ENCODE assay signal across 1 cellular context in the genomic region with DNA sequence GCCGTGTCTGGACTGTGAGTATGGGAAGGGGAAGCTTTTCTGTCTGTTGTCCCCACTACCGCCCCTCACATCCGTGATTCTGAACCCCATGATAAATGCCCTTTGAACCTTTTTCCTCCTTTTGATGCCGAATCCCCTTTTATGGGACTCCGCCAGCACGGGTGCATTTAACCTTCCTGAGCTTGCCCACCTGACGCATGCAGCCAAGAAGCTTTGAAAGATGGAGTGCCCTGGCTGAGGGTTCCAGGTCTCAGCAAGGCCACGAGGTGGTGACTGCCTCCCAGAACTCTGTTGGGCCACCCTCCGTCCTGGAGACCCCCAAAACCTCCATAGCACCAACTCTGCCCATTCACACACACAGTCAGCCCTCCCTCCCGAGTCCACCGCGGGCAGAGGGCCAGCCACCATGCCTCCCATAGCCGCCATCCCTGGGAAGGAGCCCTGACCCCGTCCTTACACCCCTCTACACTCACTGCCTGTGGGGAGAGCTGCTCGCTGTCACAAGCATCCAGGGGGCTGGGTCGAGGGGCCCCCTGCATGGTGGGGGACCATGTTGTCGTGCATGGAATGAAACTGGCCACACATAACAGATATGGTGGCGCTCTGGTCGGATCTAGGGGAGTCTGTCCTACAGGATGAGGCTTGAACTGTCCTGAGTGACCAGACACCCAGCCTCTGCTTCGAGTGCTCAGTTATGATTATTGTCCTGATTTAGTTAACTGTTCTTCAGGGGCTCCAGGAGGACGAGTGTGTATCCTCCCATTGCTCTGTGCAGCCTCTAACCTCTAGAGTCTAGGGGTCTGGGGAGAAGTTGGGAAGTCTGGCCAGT.
TF ChIP-seq lines count a peak whose summit lies in the region.

No MANE protein-coding gene starts in this region.

TF ChIP-seq in HepG2, 621 proteins besides CTCF, POLR2A, EP300 and RAD21 (continued from another document):
- TF ChIP-seq, protein P1, sequence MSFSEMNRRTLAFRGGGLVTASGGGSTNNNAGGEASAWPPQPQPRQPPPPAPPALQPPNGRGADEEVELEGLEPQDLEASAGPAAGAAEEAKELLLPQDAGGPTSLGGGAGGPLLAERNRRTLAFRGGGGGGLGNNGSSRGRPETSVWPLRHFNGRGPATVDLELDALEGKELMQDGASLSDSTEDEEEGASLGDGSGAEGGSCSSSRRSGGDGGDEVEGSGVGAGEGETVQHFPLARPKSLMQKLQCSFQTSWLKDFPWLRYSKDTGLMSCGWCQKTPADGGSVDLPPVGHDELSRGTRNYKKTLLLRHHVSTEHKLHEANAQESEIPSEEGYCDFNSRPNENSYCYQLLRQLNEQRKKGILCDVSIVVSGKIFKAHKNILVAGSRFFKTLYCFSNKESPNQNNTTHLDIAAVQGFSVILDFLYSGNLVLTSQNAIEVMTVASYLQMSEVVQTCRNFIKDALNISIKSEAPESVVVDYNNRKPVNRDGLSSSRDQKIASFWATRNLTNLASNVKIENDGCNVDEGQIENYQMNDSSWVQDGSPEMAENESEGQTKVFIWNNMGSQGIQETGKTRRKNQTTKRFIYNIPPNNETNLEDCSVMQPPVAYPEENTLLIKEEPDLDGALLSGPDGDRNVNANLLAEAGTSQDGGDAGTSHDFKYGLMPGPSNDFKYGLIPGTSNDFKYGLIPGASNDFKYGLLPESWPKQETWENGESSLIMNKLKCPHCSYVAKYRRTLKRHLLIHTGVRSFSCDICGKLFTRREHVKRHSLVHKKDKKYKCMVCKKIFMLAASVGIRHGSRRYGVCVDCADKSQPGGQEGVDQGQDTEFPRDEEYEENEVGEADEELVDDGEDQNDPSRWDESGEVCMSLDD (CRISPR knock-in tag; IDR thresholded peaks at IDR 0.05; ENCODE audit: borderline replicate concordance): no peak
- TF ChIP-seq, protein P2, sequence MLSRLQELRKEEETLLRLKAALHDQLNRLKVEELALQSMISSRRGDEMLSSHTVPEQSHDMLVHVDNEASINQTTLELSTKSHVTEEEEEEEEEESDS (CRISPR knock-in tag; IDR thresholded peaks at IDR 0.05; ENCODE audit: borderline replicate concordance): no peak
- TF ChIP-seq, protein P3, sequence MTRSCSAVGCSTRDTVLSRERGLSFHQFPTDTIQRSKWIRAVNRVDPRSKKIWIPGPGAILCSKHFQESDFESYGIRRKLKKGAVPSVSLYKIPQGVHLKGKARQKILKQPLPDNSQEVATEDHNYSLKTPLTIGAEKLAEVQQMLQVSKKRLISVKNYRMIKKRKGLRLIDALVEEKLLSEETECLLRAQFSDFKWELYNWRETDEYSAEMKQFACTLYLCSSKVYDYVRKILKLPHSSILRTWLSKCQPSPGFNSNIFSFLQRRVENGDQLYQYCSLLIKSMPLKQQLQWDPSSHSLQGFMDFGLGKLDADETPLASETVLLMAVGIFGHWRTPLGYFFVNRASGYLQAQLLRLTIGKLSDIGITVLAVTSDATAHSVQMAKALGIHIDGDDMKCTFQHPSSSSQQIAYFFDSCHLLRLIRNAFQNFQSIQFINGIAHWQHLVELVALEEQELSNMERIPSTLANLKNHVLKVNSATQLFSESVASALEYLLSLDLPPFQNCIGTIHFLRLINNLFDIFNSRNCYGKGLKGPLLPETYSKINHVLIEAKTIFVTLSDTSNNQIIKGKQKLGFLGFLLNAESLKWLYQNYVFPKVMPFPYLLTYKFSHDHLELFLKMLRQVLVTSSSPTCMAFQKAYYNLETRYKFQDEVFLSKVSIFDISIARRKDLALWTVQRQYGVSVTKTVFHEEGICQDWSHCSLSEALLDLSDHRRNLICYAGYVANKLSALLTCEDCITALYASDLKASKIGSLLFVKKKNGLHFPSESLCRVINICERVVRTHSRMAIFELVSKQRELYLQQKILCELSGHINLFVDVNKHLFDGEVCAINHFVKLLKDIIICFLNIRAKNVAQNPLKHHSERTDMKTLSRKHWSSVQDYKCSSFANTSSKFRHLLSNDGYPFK (CRISPR knock-in tag; IDR thresholded peaks at IDR 0.05; ENCODE audit: borderline replicate concordance): 0 out of 2 replicates have a peak, but pooled peaks have one; percentile 26
- no peak for TF ChIP-seq ARHGAP35 (CRISPR knock-in tag; IDR thresholded peaks at IDR 0.05; ENCODE audit: borderline replicate concordance)
- TF ChIP-seq SOX6 (IDR thresholded peaks at IDR 0.05): no peak
- no peak for TF ChIP-seq SOX6 (CRISPR knock-in tag; IDR thresholded peaks at IDR 0.05)
- peak; percentile 19; the same call in 1 of the 2 replicates for TF ChIP-seq ZSCAN21 (CRISPR knock-in tag; IDR thresholded peaks at IDR 0.05; ENCODE audit: borderline replicate concordance)
- TF ChIP-seq POGZ (CRISPR knock-in tag; IDR thresholded peaks at IDR 0.05): no peak
- no peak for TF ChIP-seq TCF7 (IDR thresholded peaks at IDR 0.05; ENCODE audit: low read depth)
- TF ChIP-seq NFKBIZ (CRISPR knock-in tag; IDR thresholded peaks at IDR 0.05): no peak
- TF ChIP-seq SALL1 (CRISPR knock-in tag; IDR thresholded peaks at IDR 0.05): peak; percentile 10; the same call in 1 of the 2 replicates
- no peak for TF ChIP-seq GTF2F1 (IDR thresholded peaks at IDR 0.05; ENCODE audit: low read length)
- TF ChIP-seq, protein P4, sequence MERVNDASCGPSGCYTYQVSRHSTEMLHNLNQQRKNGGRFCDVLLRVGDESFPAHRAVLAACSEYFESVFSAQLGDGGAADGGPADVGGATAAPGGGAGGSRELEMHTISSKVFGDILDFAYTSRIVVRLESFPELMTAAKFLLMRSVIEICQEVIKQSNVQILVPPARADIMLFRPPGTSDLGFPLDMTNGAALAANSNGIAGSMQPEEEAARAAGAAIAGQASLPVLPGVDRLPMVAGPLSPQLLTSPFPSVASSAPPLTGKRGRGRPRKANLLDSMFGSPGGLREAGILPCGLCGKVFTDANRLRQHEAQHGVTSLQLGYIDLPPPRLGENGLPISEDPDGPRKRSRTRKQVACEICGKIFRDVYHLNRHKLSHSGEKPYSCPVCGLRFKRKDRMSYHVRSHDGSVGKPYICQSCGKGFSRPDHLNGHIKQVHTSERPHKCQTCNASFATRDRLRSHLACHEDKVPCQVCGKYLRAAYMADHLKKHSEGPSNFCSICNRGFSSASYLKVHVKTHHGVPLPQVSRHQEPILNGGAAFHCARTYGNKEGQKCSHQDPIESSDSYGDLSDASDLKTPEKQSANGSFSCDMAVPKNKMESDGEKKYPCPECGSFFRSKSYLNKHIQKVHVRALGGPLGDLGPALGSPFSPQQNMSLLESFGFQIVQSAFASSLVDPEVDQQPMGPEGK (CRISPR knock-in tag; IDR thresholded peaks at IDR 0.05): peak; percentile 20
- TF ChIP-seq, protein P5, sequence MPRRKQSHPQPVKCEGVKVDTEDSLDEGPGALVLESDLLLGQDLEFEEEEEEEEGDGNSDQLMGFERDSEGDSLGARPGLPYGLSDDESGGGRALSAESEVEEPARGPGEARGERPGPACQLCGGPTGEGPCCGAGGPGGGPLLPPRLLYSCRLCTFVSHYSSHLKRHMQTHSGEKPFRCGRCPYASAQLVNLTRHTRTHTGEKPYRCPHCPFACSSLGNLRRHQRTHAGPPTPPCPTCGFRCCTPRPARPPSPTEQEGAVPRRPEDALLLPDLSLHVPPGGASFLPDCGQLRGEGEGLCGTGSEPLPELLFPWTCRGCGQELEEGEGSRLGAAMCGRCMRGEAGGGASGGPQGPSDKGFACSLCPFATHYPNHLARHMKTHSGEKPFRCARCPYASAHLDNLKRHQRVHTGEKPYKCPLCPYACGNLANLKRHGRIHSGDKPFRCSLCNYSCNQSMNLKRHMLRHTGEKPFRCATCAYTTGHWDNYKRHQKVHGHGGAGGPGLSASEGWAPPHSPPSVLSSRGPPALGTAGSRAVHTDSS (CRISPR knock-in tag; conservative IDR thresholded peaks at IDR 0.05): no peak
- TF ChIP-seq ZNF772 (CRISPR knock-in tag; IDR thresholded peaks at IDR 0.05): 0 out of 2 replicates have a peak, but pooled peaks have one; percentile 7
- no peak for TF ChIP-seq NR2F2 (IDR thresholded peaks at IDR 0.05; ENCODE audit: borderline replicate concordance, low read depth)
- TF ChIP-seq KLF12 (CRISPR knock-in tag; IDR thresholded peaks at IDR 0.05; ENCODE audit: borderline replicate concordance): no peak
